8 cellular contexts compared by ENCODE assay signal in the genomic region with DNA sequence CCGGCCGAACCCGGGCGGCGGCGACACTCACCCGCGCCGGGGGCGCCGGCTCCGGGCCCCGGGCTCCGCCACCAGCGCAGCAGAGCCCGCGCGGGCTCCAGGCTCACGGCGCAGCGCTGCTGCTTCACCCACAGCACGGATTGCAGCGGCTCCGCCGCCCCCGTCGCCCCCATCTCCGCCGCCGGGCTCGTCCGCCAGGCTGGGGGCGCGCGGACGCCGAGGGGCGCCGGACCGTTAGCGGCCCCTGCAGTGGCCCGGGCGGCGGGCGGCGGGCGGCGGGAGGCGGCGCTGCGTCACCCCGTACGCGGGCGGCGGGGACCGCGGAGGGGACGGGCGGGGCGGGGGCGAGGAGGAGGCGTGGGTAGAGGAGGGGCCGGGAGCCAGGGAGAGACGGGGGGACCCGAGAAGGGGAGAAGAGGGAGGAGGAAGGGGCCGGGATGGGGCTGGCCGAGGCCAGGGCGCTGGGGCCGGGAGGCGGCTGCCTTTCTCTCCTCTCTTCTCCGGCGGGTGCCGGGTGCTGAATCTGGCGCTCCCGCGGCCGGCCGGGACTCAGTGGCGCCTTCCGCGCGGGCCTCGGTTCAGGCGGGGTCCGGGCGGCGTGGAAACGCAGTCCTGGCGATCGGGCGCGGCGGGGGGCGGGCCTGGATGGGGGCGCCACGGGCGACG. TPM values are rescaled to one million over a fixed set of nuclear protein-coding genes. Genes with fewer than 3 reads are reported as not detected.
DNase-seq lines count a peak whose midpoint lies in the region; ATAC-seq and TF ChIP-seq lines count a peak whose summit lies in the region.

TSS of gene CERK (minus strand) at position 277 of the 666 bp plus-strand sequence. CDS start at position 173, 104 bp downstream.

- H2AFZ ChIP-seq in neural progenitor cell (replicated peaks) = peak within 1 kb of the TSS; percentile 88

- peak within 1 kb of the TSS; percentile 91 for H3K4me2 ChIP-seq in neural progenitor cell

- H3K79me2 ChIP-seq in neural progenitor cell (ENCODE audit: low read depth) = peaks cover 45% of the 10 kb centered on the region

- peaks cover 25% of the 10 kb centered on the region for H3F3A ChIP-seq in neural progenitor cell (ENCODE audit: low read depth)

- H3K4me1 ChIP-seq in SJSA1 (replicated peaks) = peaks cover 21% of the 10 kb centered on the region
- peaks cover 18% of the 10 kb centered on the region for H3K4me1 ChIP-seq in neural progenitor cell
- peaks cover 52 to 60% (median 55%) of the 10 kb centered on the region in 4 donors for H3K4me1 ChIP-seq in upper lobe of left lung

- no peaks in the 10 kb centered on the region for H3K9me3 Mint-ChIP-seq in neural progenitor cell

- H3K4me3 ChIP-seq in SJSA1 (peak within 1 kb of the TSS; percentile 99), neural progenitor cell (peak within 1 kb of the TSS; percentile 94), upper lobe of left lung (peak within 1 kb of the TSS; percentile 83 to 95 (median 90))

- no peak for TF ChIP-seq CTCF in neural progenitor cell (IDR thresholded peaks at IDR 0.05)
- TF ChIP-seq CTCF in upper lobe of left lung (IDR thresholded peaks at IDR 0.05) = no peak

- H3K27me3 ChIP-seq in SJSA1 (replicated peaks) = no peaks in the 10 kb centered on the region
- H3K27me3 ChIP-seq in neural progenitor cell = no peaks in the 10 kb centered on the region
- H3K27me3 ChIP-seq in upper lobe of left lung = no peaks in the 10 kb centered on the region

- H3K36me3 Mint-ChIP-seq in neural progenitor cell = peaks cover 4% of the 10 kb centered on the region

- DNase-seq in DMS 273 (lab: John Stamatoyannopoulos, UW; ENCODE audit: unreplicated experiment) = peak; percentile 62
- DNase-seq in DMS 273 treated with DMSO at 0.1 percent for 48 hours (lab: John Stamatoyannopoulos, UW) = no peak
- DNase-seq in SJSA1 (ENCODE audit: low read depth in 1 of 2, low spot score in 2 of 2) = peak; percentile 36 to 88
- DNase-seq in activated naive CD4-positive, alpha-beta T cell treated with anti-CD3 and anti-CD28 coated beads, Interleukin-2, amount 50 U/mL, for 16 hours = peak; percentile 62
- DNase-seq in germinal center (ENCODE audit: low spot score) = peak; percentile 74
- peak; percentile 79 for DNase-seq in neural progenitor cell (ENCODE audit: low spot score)
- peak; percentile 81 to 93 for DNase-seq in upper lobe of left lung

- peak; percentile 52 for ATAC-seq in HG03439 (IDR thresholded peaks at IDR 0.05; ENCODE audit: unreplicated experiment)
- ATAC-seq in upper lobe of left lung (ENCODE audit: low FRiP score in 2 of 2) = peak; percentile 61 to 91

- H3K4me3 Mint-ChIP-seq in neural progenitor cell = peak within 1 kb of the TSS; percentile 97

- H3K27ac ChIP-seq in SJSA1 (peak within 1 kb of the TSS; percentile 68), neural progenitor cell (no peak within 1 kb of the TSS), upper lobe of left lung (peak within 1 kb of the TSS; percentile 89 to 97 (median 92))

- peak in 1 of 4 donors; percentile 60 for TF ChIP-seq POLR2A in upper lobe of left lung (IDR thresholded peaks at IDR 0.05)

- peaks cover 44% of the 10 kb centered on the region for H4K20me1 ChIP-seq in neural progenitor cell (ENCODE audit: low read depth)

- H3K36me3 ChIP-seq in SJSA1 (peaks cover 17% of the 10 kb centered on the region), neural progenitor cell (no peaks in the 10 kb centered on the region), upper lobe of left lung (no peaks in the 10 kb centered on the region)

- peaks cover 32% of the 10 kb centered on the region for H3K4me1 Mint-ChIP-seq in neural progenitor cell

- no peak for TF ChIP-seq EP300 in upper lobe of left lung (IDR thresholded peaks at IDR 0.05)

- H3K9me3 ChIP-seq in SJSA1 (replicated peaks) (peaks cover 3% of the 10 kb centered on the region; the same call in 1 of the 2 replicates), neural progenitor cell (ENCODE audit: low read depth) (no peaks in the 10 kb centered on the region), upper lobe of left lung (no peaks in the 10 kb centered on the region)

- no peak within 1 kb of the TSS for H3K9ac ChIP-seq in neural progenitor cell

- 0% methylated on average over 8 of the region's 99 CpGs; no CpG with 5 or more reads in 1 of the 2 donors for WGBS in upper lobe of left lung, 2 donors

- peaks cover 5% of the 10 kb centered on the region for H3K27me3 Mint-ChIP-seq in neural progenitor cell (ENCODE audit: insufficient read depth, low read depth)

- peak within 1 kb of the TSS; percentile 83 for H3K27ac Mint-ChIP-seq in neural progenitor cell

RNA-seq across cellular contexts. Expression of gene CERK, which starts in this region (rescaled TPM):
- 45.0 and 61.6 TPM in 2 replicates for total RNA-seq in SJSA1 (2014; rRNA removed; shearing (Covaris generic))
- 53.6 and 80.6 TPM in 2 replicates for total RNA-seq in neural progenitor cell (ENCODE audit: low replicate concordance)
- 10 to 100 TPM; 26.9 to 55.5 (median 32.7) TPM for total RNA-seq in upper lobe of left lung
